8 cellular contexts compared by ENCODE assay signal in genomic region chr14:73472182-73473114, GRCh38. TPM values are rescaled to one million over a fixed set of nuclear protein-coding genes. Genes with fewer than 3 reads are reported as not detected.
DNase-seq lines count a peak whose midpoint lies in the region; FAIRE-seq and TF ChIP-seq lines count a peak whose summit lies in the region.

No MANE protein-coding gene starts in this region.

- no peaks in the 10 kb centered on the region for H3K27me3 ChIP-seq in osteoblast (ENCODE audit: insufficient read depth, low read length)

- H3K4me1 ChIP-seq in osteoblast (ENCODE audit: insufficient read depth, low read length): peaks cover 29% of the 10 kb centered on the region

- H3K4me3 ChIP-seq in osteoblast (ENCODE audit: insufficient read depth, low read length): no peak overlapping the region

- H3K79me2 ChIP-seq in osteoblast (ENCODE audit: insufficient read depth, low read length): no peaks in the 10 kb centered on the region

- DNase-seq in AG20443 (ENCODE audit: low spot score) (peak; percentile 74), GM18507 (ENCODE audit: extremely low spot score, insufficient read length, low read depth) (no peak), NCI-H1694 treated with DMSO at 0.1 percent for 48 hours (lab: John Stamatoyannopoulos, UW) (peak; percentile 95), SW480 (ENCODE audit: low spot score) (peak; percentile 79), fibroblast of the conjunctiva (ENCODE audit: low read depth) (peak; percentile 73), osteoblast (ENCODE audit: insufficient read length, low spot score, missing footprints) (no peak), HuH-7.5 (ENCODE audit: low spot score) (no peak)
- no peak for DNase-seq in activated T-cell treated with anti-CD3 and anti-CD28 coated beads, Interleukin-2, amount 50 U/mL, for 1 hour

- peak; percentile 70 for TF ChIP-seq CTCF in osteoblast (IDR thresholded peaks at IDR 0.05; ENCODE audit: extremely low read depth, low read depth, low read length)

- no peaks in the 10 kb centered on the region for H3K36me3 ChIP-seq in osteoblast (ENCODE audit: insufficient read depth, low read length)

- no peak overlapping the region for H2AFZ ChIP-seq in osteoblast (ENCODE audit: low read length)

- FAIRE-seq in GM18507 (lab: Jason Lieb, UNC): peak; percentile 82

- H3K27ac ChIP-seq in osteoblast (ENCODE audit: low read depth, low read length): no peak overlapping the region

- H3K4me2 ChIP-seq in osteoblast (ENCODE audit: insufficient read depth, low read length): no peak overlapping the region

- no peaks in the 10 kb centered on the region for H4K20me1 ChIP-seq in osteoblast (ENCODE audit: insufficient read depth, low read length)

- H3K9me3 ChIP-seq in osteoblast (ENCODE audit: low read depth, low read length): no peaks in the 10 kb centered on the region

RNA-seq across cellular contexts. Expression of gene NUMB, which starts 14.1 kb away (rescaled TPM):
- 52.5 and 55.7 TPM in 2 replicates for total RNA-seq in osteoblast

RNA-seq across cellular contexts. Expression of gene RIOX1, which starts 18.3 kb away (rescaled TPM):
- total RNA-seq in osteoblast: 19.2 and 21.7 TPM in 2 replicates

Comparison
In these comparisons a context has a peak if more than half of its experiments do, and no peak if none do; other contexts are left out.
1. DNase-seq: peak in AG20443 (single experiment), NCI-H1694 treated with DMSO at 0.1 percent for 48 hours (single experiment), SW480 (single experiment) and fibroblast of the conjunctiva (single experiment); none in GM18507 (single experiment), osteoblast (single experiment), HuH-7.5 (single experiment) and activated T-cell treated with anti-CD3 and anti-CD28 coated beads, Interleukin-2, amount 50 U/mL, for 1 hour (single experiment).